ENCODE assay signal across 26 cellular contexts in genomic region chr20:61333484-61334108, GRCh38.
"Had no signal": no experiment of that assay in that cellular context is flagged by ENCODE, and none has a peak within 500 bp of the region (broad histone marks: within the 10 kb centered on the region; RNA-seq: fewer than 3 reads in every experiment).

No MANE protein-coding gene starts in this region.

- ATAC-seq: activated CD4-positive, alpha-beta T cell treated with anti-CD3 and anti-CD28 coated beads for 36 hours; activated CD8-positive, alpha-beta memory T cell treated with anti-CD3 and anti-CD28 coated beads, Interleukin-2, amount 10 ng/mL, durations not matched to agents 7 days and 5 days; activated CD8-positive, alpha-beta T cell treated with anti-CD3 and anti-CD28 coated beads, Interleukin-2, amount 10 ng/mL, durations not matched to agents 7 days and 5 days; activated naive CD4-positive, alpha-beta T cell treated with anti-CD3 and anti-CD28 coated beads, Interleukin-2, amount 50 U/mL, for 72 hours; activated T-cell treated with anti-CD3 and anti-CD28 coated beads, Interleukin-2, amount 50 U/mL, for 72 hours; body of pancreas; esophagus mucosa had no signal

- H3K4me3 ChIP-seq: adrenal gland, body of pancreas, colonic mucosa had no signal

- DNase-seq: activated CD4-positive, alpha-beta memory T cell treated with anti-CD3 and anti-CD28 coated beads for 36 hours; activated CD4-positive, alpha-beta T cell treated with anti-CD3 and anti-CD28 coated beads for 36 hours; activated CD4-positive, alpha-beta T cell treated with anti-CD3 and anti-CD28 coated beads, Interleukin-2, amount 10 ng/mL, durations not matched to agents 24 days and 14 days; activated CD4-positive, CD25-positive, alpha-beta regulatory T cell; activated CD4-positive, CD25-positive, alpha-beta regulatory T cell treated with anti-CD3 and anti-CD28 coated beads, Interleukin-2, amount 50 U/mL, for 72 hours; activated CD8-positive, alpha-beta memory T cell treated with anti-CD3 and anti-CD28 coated beads, Interleukin-2, amount 10 ng/mL, durations not matched to agents 7 days and 5 days; activated CD8-positive, alpha-beta memory T cell treated with anti-CD3 and anti-CD28 coated beads, Interleukin-2, amount 50 U/mL, for 4 hours; activated CD8-positive, alpha-beta T cell treated with anti-CD3 and anti-CD28 coated beads, Interleukin-2, amount 10 ng/mL, durations not matched to agents 7 days and 5 days; activated gamma-delta T cell; activated naive CD4-positive, alpha-beta T cell; activated naive CD4-positive, alpha-beta T cell treated with anti-CD3 and anti-CD28 coated beads, Interleukin-2, amount 10 ng/mL, durations not matched to agents 7 days and 5 days; activated T-cell treated with anti-CD3 and anti-CD28 coated beads, Interleukin-2, amount 50 U/mL, for 24 hours; activated T-cell treated with anti-CD3 and anti-CD28 coated beads, Interleukin-2, amount 50 U/mL, for 72 hours; adrenal gland; amygdala; aorta; body of pancreas; caudate nucleus; colonic mucosa; effector CD8-positive, alpha-beta T cell; endodermal cell; foreskin fibroblast; head of caudate nucleus; T-helper 2 cell had no signal

- H3K27me3 ChIP-seq: adrenal gland, body of pancreas, colonic mucosa had no signal

- H3K4me1 Mint-ChIP-seq: activated CD4-positive, alpha-beta T cell treated with anti-CD3 and anti-CD28 coated beads for 36 hours; activated CD4-positive, alpha-beta T cell treated with anti-CD3 and anti-CD28 coated beads, Interleukin-2, amount 10 ng/mL, durations not matched to agents 24 days and 14 days; activated CD8-positive, alpha-beta memory T cell treated with anti-CD3 and anti-CD28 coated beads, Interleukin-2, amount 10 ng/mL, durations not matched to agents 7 days and 5 days; activated naive CD4-positive, alpha-beta T cell treated with anti-CD3 and anti-CD28 coated beads, Interleukin-2, amount 10 ng/mL, durations not matched to agents 7 days and 5 days had no signal

- H3K4me1 ChIP-seq: adrenal gland, body of pancreas, colonic mucosa had no signal

- H3K9me3 ChIP-seq: adrenal gland, body of pancreas, colonic mucosa had no signal

- H3K36me3 Mint-ChIP-seq: activated CD4-positive, alpha-beta memory T cell treated with anti-CD3 and anti-CD28 coated beads for 36 hours; activated CD8-positive, alpha-beta memory T cell treated with anti-CD3 and anti-CD28 coated beads, Interleukin-2, amount 10 ng/mL, durations not matched to agents 7 days and 5 days; activated naive CD4-positive, alpha-beta T cell treated with anti-CD3 and anti-CD28 coated beads, Interleukin-2, amount 10 ng/mL, durations not matched to agents 7 days and 5 days; activated naive CD4-positive, alpha-beta T cell treated with anti-CD3 and anti-CD28 coated beads, Interleukin-2, amount 50 U/mL, for 72 hours had no signal

- H3K36me3 ChIP-seq: adrenal gland, colonic mucosa had no signal

- H3K27ac Mint-ChIP-seq: activated CD4-positive, alpha-beta memory T cell treated with anti-CD3 and anti-CD28 coated beads for 36 hours; activated CD4-positive, alpha-beta T cell treated with anti-CD3 and anti-CD28 coated beads for 36 hours; activated CD4-positive, alpha-beta T cell treated with anti-CD3 and anti-CD28 coated beads, Interleukin-2, amount 10 ng/mL, durations not matched to agents 24 days and 14 days; activated CD8-positive, alpha-beta memory T cell treated with anti-CD3 and anti-CD28 coated beads, Interleukin-2, amount 10 ng/mL, durations not matched to agents 7 days and 5 days; activated CD8-positive, alpha-beta T cell treated with anti-CD3 and anti-CD28 coated beads, Interleukin-2, amount 10 ng/mL, durations not matched to agents 7 days and 5 days; activated naive CD4-positive, alpha-beta T cell treated with anti-CD3 and anti-CD28 coated beads, Interleukin-2, amount 10 ng/mL, durations not matched to agents 7 days and 5 days; activated naive CD4-positive, alpha-beta T cell treated with anti-CD3 and anti-CD28 coated beads, Interleukin-2, amount 50 U/mL, for 72 hours; activated T-cell treated with anti-CD3 and anti-CD28 coated beads, Interleukin-2, amount 50 U/mL, for 24 hours; activated T-cell treated with anti-CD3 and anti-CD28 coated beads, Interleukin-2, amount 50 U/mL, for 72 hours; endodermal cell had no signal

- H3K4me3 Mint-ChIP-seq: activated CD4-positive, alpha-beta memory T cell treated with anti-CD3 and anti-CD28 coated beads for 36 hours; activated CD4-positive, alpha-beta T cell treated with anti-CD3 and anti-CD28 coated beads for 36 hours; activated CD4-positive, alpha-beta T cell treated with anti-CD3 and anti-CD28 coated beads, Interleukin-2, amount 10 ng/mL, durations not matched to agents 24 days and 14 days; activated CD8-positive, alpha-beta memory T cell treated with anti-CD3 and anti-CD28 coated beads, Interleukin-2, amount 10 ng/mL, durations not matched to agents 7 days and 5 days; activated CD8-positive, alpha-beta T cell treated with anti-CD3 and anti-CD28 coated beads, Interleukin-2, amount 10 ng/mL, durations not matched to agents 7 days and 5 days; activated naive CD4-positive, alpha-beta T cell treated with anti-CD3 and anti-CD28 coated beads, Interleukin-2, amount 10 ng/mL, durations not matched to agents 7 days and 5 days; activated T-cell treated with anti-CD3 and anti-CD28 coated beads, Interleukin-2, amount 50 U/mL, for 24 hours; activated T-cell treated with anti-CD3 and anti-CD28 coated beads, Interleukin-2, amount 50 U/mL, for 72 hours; endodermal cell had no signal

- H3K9me3 Mint-ChIP-seq: activated CD4-positive, alpha-beta T cell treated with anti-CD3 and anti-CD28 coated beads, Interleukin-2, amount 10 ng/mL, durations not matched to agents 24 days and 14 days; activated naive CD4-positive, alpha-beta T cell treated with anti-CD3 and anti-CD28 coated beads, Interleukin-2, amount 10 ng/mL, durations not matched to agents 7 days and 5 days; activated T-cell treated with anti-CD3 and anti-CD28 coated beads, Interleukin-2, amount 50 U/mL, for 24 hours; endodermal cell had no signal

- H3K27me3 Mint-ChIP-seq: activated CD4-positive, alpha-beta memory T cell treated with anti-CD3 and anti-CD28 coated beads for 36 hours; activated CD4-positive, alpha-beta T cell treated with anti-CD3 and anti-CD28 coated beads for 36 hours; activated CD4-positive, alpha-beta T cell treated with anti-CD3 and anti-CD28 coated beads, Interleukin-2, amount 10 ng/mL, durations not matched to agents 24 days and 14 days; activated CD8-positive, alpha-beta memory T cell treated with anti-CD3 and anti-CD28 coated beads, Interleukin-2, amount 10 ng/mL, durations not matched to agents 7 days and 5 days; activated naive CD4-positive, alpha-beta T cell treated with anti-CD3 and anti-CD28 coated beads, Interleukin-2, amount 10 ng/mL, durations not matched to agents 7 days and 5 days had no signal

- H3K27ac ChIP-seq: adrenal gland, body of pancreas, colonic mucosa had no signal
